Comparison of ENCODE assay signal across 8 cellular contexts in the genomic region with DNA sequence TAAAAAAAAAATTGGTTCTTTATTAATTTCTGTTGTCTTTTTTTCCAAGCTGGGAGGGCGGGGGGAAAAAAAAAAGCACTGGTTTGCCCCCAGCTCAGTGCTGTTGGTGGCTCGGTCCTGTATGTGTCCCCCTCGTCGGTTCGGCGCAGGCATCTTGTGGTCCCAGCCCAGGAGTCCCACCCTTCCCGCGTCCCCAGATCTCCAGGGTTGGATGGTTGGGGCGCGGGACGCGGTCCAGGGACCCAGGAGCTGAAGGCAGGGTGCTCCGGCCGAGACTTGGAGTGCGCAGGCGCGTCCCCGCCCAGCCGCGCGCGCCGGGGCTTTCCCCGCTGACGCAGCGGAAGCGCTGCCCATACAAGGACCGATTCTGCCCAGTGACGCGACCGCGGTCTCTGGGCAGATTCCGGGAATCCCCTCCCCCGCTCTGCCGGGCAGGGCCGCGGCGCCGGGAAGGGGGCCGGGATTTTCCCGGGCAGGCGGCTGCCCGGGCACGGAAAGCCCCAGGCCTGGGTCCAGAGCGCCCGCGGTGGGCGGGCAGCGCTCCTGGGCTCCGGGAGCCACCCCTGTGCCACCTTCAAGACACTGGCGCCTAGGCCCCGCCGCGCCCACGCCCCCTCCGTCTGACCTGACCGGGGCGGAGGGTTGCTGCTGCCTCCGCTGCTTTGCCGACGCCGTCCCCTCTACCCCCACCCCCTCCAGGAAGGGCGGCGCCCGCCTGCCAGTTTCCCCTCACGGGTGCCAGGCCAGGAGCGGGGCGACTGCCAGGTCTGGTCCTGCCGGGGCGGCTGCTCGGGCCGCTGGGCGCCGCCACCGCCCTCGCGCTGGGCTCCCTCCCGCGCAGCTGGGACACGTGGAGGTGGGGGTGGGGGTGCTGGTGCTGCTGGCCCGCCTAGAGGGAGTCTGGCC. TPM values are rescaled to one million over a fixed set of nuclear protein-coding genes. Genes with fewer than 3 reads are reported as not detected.
DNase-seq lines count a peak whose midpoint lies in the region; ATAC-seq and TF ChIP-seq lines count a peak whose summit lies in the region.

No MANE protein-coding gene starts in this region.

- DNase-seq in GM10248 (ENCODE audit: extremely low spot score) (peak; percentile 93), NCI-H2107 (lab: John Stamatoyannopoulos, UW) (peak; percentile 79), T47D (ENCODE audit: low read depth in 1 of 2, low spot score in 1 of 2) (peak; percentile 85 to 93)

- peaks cover 40% of the 10 kb centered on the region for H3K27me3 ChIP-seq in iPS-20b (ENCODE audit: insufficient read depth, low read length)
- no peaks in the 10 kb centered on the region for H3K27me3 ChIP-seq in skeletal muscle tissue (ENCODE audit: control insufficient read depth in 3 of 3, insufficient read depth in 3 of 3, low read length in 3 of 3)

- H3K27ac ChIP-seq in VCaP (peak overlapping the region; percentile 91), iPS-20b (ENCODE audit: low read length) (no peak overlapping the region), skeletal muscle tissue (ENCODE audit: low read depth, low read length) (peak overlapping the region; percentile 99)

- H3K4me1 ChIP-seq in iPS-20b (ENCODE audit: insufficient read depth, low read length) (peaks cover 26% of the 10 kb centered on the region), skeletal muscle tissue (ENCODE audit: control insufficient read depth in 3 of 3, insufficient read depth in 3 of 3, low read length in 3 of 3) (peaks cover 38 to 45% (median 39%) of the 10 kb centered on the region in 3 donors)

- in situ Hi-C loops in T47D (cut with HindIII; ENCODE audit: low pct_unique_long_range_greater_than_20kb, low sequenced_read_pairs), result no loop called here

- TF ChIP-seq CTCF in GM10248 (IDR thresholded peaks at IDR 0.05; ENCODE audit: control extremely low read depth, extremely low read depth, low read depth, missing control alignments), result no peak
- no peak for TF ChIP-seq CTCF in VCaP (conservative IDR thresholded peaks at IDR 0.05)

- peak overlapping the region; percentile 76 for H3K4me3 ChIP-seq in iPS-20b (ENCODE audit: low read length)
- H3K4me3 ChIP-seq in skeletal muscle tissue (ENCODE audit: low read length in 3 of 3), result peak overlapping the region; percentile 93 to 98 (median 93)

- H3K9me3 ChIP-seq in iPS-20b (ENCODE audit: insufficient read depth, low read depth, low read length), result no peaks in the 10 kb centered on the region
- no peaks in the 10 kb centered on the region for H3K9me3 ChIP-seq in skeletal muscle tissue (ENCODE audit: control insufficient read depth in 3 of 3, low read length in 3 of 3)

- POLR2A ChIA-PET in GM10248 (lab: Yijun Ruan, JAX), result interaction anchor here (0.6 to 3.6 kb wide), 9 partner anchors 11 to 145 kb away, joined by 3 to 110 read pairs (median 6); partner anchors contain the start of genes CALR, GCDH and RNASEH2A

- peak; percentile 39 for ATAC-seq in HG02798 (IDR thresholded peaks at IDR 0.05; ENCODE audit: poor library complexity, unreplicated experiment)
- no peak for ATAC-seq in HG02840 (IDR thresholded peaks at IDR 0.05; ENCODE audit: low FRiP score, unreplicated experiment)

- CTCF ChIA-PET in GM10248 (lab: Yijun Ruan, JAX), result interaction anchor here (1.0 to 17.0 kb wide), 5 partner anchors 16 to 172 kb away, joined by 3 to 550 read pairs (median 4); partner anchors contain the start of gene HOOK2

- H3K36me3 ChIP-seq in iPS-20b (ENCODE audit: insufficient read depth, low read depth, low read length) (peaks cover 11% of the 10 kb centered on the region; the same call in 1 of the 2 replicates), skeletal muscle tissue (ENCODE audit: control insufficient read depth in 3 of 3, insufficient read depth in 3 of 3, low read length in 3 of 3) (peaks cover 2 to 10% (median 8%) of the 10 kb centered on the region in 3 donors)

- H3K9ac ChIP-seq in iPS-20b (ENCODE audit: low read depth, low read length) (peak overlapping the region; percentile 75; the same call in 1 of the 2 replicates), skeletal muscle tissue (ENCODE audit: low read depth in 1 of 3, low read length in 3 of 3) (peak overlapping the region; percentile 95 to 99 (median 98))

RNA-seq across cellular contexts. Expression of gene JUNB, which starts 2.3 kb away (rescaled TPM):
- total RNA-seq in skeletal muscle tissue, result 31.3 TPM

RNA-seq across cellular contexts. Expression of gene PRDX2, which starts 8.1 kb away (rescaled TPM):
- 207 TPM for total RNA-seq in skeletal muscle tissue

RNA-seq across cellular contexts. Expression of gene THSD8, which starts 8.3 kb away (rescaled TPM):
- not detected for total RNA-seq in skeletal muscle tissue

RNA-seq across cellular contexts. Expression of gene RNASEH2A, which starts 12.8 kb away (rescaled TPM):
- 5.7 TPM for total RNA-seq in skeletal muscle tissue

RNA-seq across cellular contexts. Expression of gene HOOK2, which starts 18.2 kb away (rescaled TPM):
- total RNA-seq in skeletal muscle tissue, result 13.6 TPM
